Comparison of ENCODE assay signal across 8 cellular contexts in the genomic region with DNA sequence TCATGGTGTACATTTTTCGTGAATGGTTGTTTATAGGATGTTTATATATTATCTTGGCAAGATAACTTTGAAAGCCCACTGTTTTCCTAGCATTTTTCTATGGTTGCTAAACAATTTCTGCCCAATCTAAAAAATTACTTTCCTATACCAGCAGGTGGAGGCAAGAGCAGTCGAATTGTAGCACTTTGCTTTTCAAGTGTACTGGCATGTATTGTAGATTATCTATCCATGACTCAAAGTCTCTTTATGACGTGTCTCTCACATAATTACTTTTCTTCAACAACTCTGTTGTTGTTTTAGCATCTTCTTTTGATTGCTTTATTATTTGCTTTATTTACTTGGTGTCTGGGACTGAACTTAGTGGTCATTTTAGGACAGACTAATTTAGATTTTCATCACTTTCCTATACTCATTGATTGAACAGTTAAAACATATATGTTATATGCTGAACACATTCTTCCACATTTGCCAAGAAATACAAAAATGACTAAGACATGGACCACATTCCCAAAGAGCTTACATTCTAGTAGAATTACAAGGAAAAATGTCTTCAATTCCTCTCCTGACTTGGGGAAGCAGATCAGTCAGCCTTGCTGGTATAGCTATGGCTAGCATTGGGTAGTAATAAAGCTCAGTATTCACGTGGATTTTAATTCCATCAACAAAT. TPM values are rescaled to one million over a fixed set of nuclear protein-coding genes. Genes with fewer than 3 reads are reported as not detected.
A peak's percentile ranks its signal among the peaks of the same experiment; 100 is the strongest.
DNase-seq lines count a peak whose midpoint lies in the region; ATAC-seq, FAIRE-seq and TF ChIP-seq lines count a peak whose summit lies in the region.

No MANE protein-coding gene starts in this region.

- H3K18ac ChIP-seq in mesendoderm (ENCODE audit: low read length) = no peak overlapping the region

- no peak overlapping the region; the same call in 1 of the 2 replicates for H3K27ac ChIP-seq in PC-9
- no peak overlapping the region for H3K27ac ChIP-seq in mesendoderm (ENCODE audit: low read depth, low read length)

- no peak for FAIRE-seq in bronchial epithelial cell (lab: Jason Lieb, UNC)

- ATAC-seq in GM18909 (IDR thresholded peaks at IDR 0.05; ENCODE audit: poor library complexity, unreplicated experiment) = peak; percentile 88
- peak; percentile 81 for ATAC-seq in HG03108 (IDR thresholded peaks at IDR 0.05; ENCODE audit: unreplicated experiment)

- BruUV-seq in PC-9 (replicated peaks; lab: Mats Ljungman, UMichigan) = no TSS peak

- H3K9me2 ChIP-seq in PC-9 (ENCODE audit: insufficient read depth) = no peaks in the 10 kb centered on the region

- POLR2A ChIA-PET in PC-9 (lab: Charles Lee; ENCODE audit: unreplicated experiment) = interaction anchor here (0.6 to 0.7 kb wide), 2 partner anchors 120 kb away, joined by 3 to 6 read pairs; no protein-coding TSS in a partner anchor

- H2BK120ac ChIP-seq in mesendoderm (ENCODE audit: low read depth, low read length) = no peak overlapping the region

- no peaks in the 10 kb centered on the region for H3K9me3 ChIP-seq in PC-9 (ENCODE audit: insufficient read depth, low read depth)

- H3K36me3 ChIP-seq in PC-9 (ENCODE audit: low read depth) = peaks cover 7% of the 10 kb centered on the region; the same call in 1 of the 2 replicates
- no peaks in the 10 kb centered on the region for H3K36me3 ChIP-seq in bronchial epithelial cell (ENCODE audit: control insufficient read depth, insufficient read depth, low read length)
- H3K36me3 ChIP-seq in mesendoderm (ENCODE audit: control insufficient read depth, insufficient read depth, low read length) = no peaks in the 10 kb centered on the region

- H3K4me2 ChIP-seq in PC-9 (no peak overlapping the region), mesendoderm (ENCODE audit: low read length) (no peak overlapping the region)

- no peak overlapping the region for H3K4ac ChIP-seq in mesendoderm (ENCODE audit: low read depth, low read length)

- DNase-seq in DMS53 treated with DMSO at 0.1 percent for 48 hours (lab: John Stamatoyannopoulos, UW; ENCODE audit: unreplicated experiment) (peak; percentile 37), PC-9 (peak; percentile 12 to 62), bronchial epithelial cell (ENCODE audit: low read depth) (peak; percentile 85), mesendoderm (peak; percentile 43), mesenteric fat pad (ENCODE audit: low spot score) (no peak)
- DNase-seq in NK-92 treated with Interleukin-12 subunit alpha and Interleukin-12 subunit beta, amount 100 ng/mL, for 24 hours (lab: John Stamatoyannopoulos, UW) = no peak

- no peak overlapping the region for H3K56ac ChIP-seq in mesendoderm (ENCODE audit: low read length)

- H3K4me3 ChIP-seq in PC-9 (no peak overlapping the region), bronchial epithelial cell (ENCODE audit: low read depth, low read length) (no peak overlapping the region), mesendoderm (ENCODE audit: low read length) (no peak overlapping the region)

- peaks cover 17% of the 10 kb centered on the region for H3K79me1 ChIP-seq in mesendoderm (ENCODE audit: low read length)

- H3K79me2 ChIP-seq in PC-9 (ENCODE audit: low read depth) (peaks cover 36% of the 10 kb centered on the region), mesendoderm (ENCODE audit: control insufficient read depth, insufficient read depth, low read length) (peaks cover 49% of the 10 kb centered on the region)

- H2BK15ac ChIP-seq in mesendoderm (replicated peaks; ENCODE audit: low read depth) = no peak overlapping the region

- H4K20me1 ChIP-seq in PC-9 (ENCODE audit: insufficient read depth) = no peaks in the 10 kb centered on the region

- H2AK5ac ChIP-seq in mesendoderm (ENCODE audit: low read length) = no peak overlapping the region

- no peak overlapping the region for H4K5ac ChIP-seq in mesendoderm (ENCODE audit: low read length)

- no CpG with 5 or more reads among the region's 4 CpGs for WGBS in mesendoderm (ENCODE audit: extremely low coverage, insufficient coverage, low lambda C conversion rate)

- H3K4me1 ChIP-seq in PC-9 (replicated peaks; ENCODE audit: insufficient read depth) (peaks cover 5% of the 10 kb centered on the region), mesendoderm (ENCODE audit: control insufficient read depth, low read depth, low read length) (no peaks in the 10 kb centered on the region)

- H2AFZ ChIP-seq in PC-9 = no peak overlapping the region

- intact Hi-C loops in PC-9 (cut with micrococcal nuclease; ENCODE audit: unreplicated experiment) = loop anchor here (1.0 to 5.0 kb wide), 3 partner anchors 70 to 295 kb away; a partner anchor contains a TSS

- TF ChIP-seq CTCF in PC-9 (conservative IDR thresholded peaks at IDR 0.05) = peak; percentile 86
- peak; percentile 54 for TF ChIP-seq CTCF in bronchial epithelial cell (IDR thresholded peaks at IDR 0.05; ENCODE audit: insufficient read depth, low read length, severe bottlenecking)

- H3F3A ChIP-seq in PC-9 (ENCODE audit: insufficient read depth, low read depth) = no peaks in the 10 kb centered on the region

- H3K23ac ChIP-seq in mesendoderm (ENCODE audit: low read length) = no peak overlapping the region

- CTCF ChIA-PET in PC-9 (lab: Charles Lee) = interaction anchor here (0.6 kb wide), 1 partner anchor 331 kb away, joined by 4 read pairs; no protein-coding TSS in a partner anchor

- no peak overlapping the region for H3K9ac ChIP-seq in mesendoderm (ENCODE audit: low read length)

- no peak overlapping the region for H2BK5ac ChIP-seq in mesendoderm (ENCODE audit: low read length)

- no peak overlapping the region for H4K8ac ChIP-seq in mesendoderm (ENCODE audit: low read depth, low read length)

- H3K27me3 ChIP-seq in PC-9 (ENCODE audit: insufficient read depth, low read depth) (no peaks in the 10 kb centered on the region), bronchial epithelial cell (ENCODE audit: control insufficient read depth, insufficient read depth, low read length) (no peaks in the 10 kb centered on the region), mesendoderm (ENCODE audit: insufficient read depth, low read length, poor library complexity) (no peaks in the 10 kb centered on the region)

RNA-seq across cellular contexts. Expression of a gene that starts 20.7 kb away (rescaled TPM):
- 56.7 and 74.7 TPM in 2 replicates for total RNA-seq in PC-9 (2021)
- total RNA-seq in bronchial epithelial cell = 20.0 and 40.3 TPM in 2 replicates
- 92.6 TPM for polyA plus RNA-seq in mesendoderm (2013, experiment 1 of 2)
- 94.6 TPM for polyA plus RNA-seq in mesendoderm (2013, experiment 2 of 2)
- 31.5 TPM for total RNA-seq in mesenteric fat pad

RNA-seq across cellular contexts. Expression of a gene that starts 20.8 kb away (rescaled TPM):
- total RNA-seq in PC-9 (2021) = 8.8 and 9.8 TPM in 2 replicates
- 12.9 and 22.5 TPM in 2 replicates for total RNA-seq in bronchial epithelial cell
- polyA plus RNA-seq in mesendoderm (2013, experiment 1 of 2) = 7.0 TPM
- 7.5 TPM for polyA plus RNA-seq in mesendoderm (2013, experiment 2 of 2)
- total RNA-seq in mesenteric fat pad = 13.0 TPM

Comparison
In these comparisons a context has a peak if more than half of its experiments do, and no peak if none do; other contexts are left out.
1. DNase-seq: peak in DMS53 treated with DMSO at 0.1 percent for 48 hours (single experiment), PC-9 (2 of 2), bronchial epithelial cell (single experiment) and mesendoderm (single experiment); none in mesenteric fat pad (single experiment) and NK-92 treated with Interleukin-12 subunit alpha and Interleukin-12 subunit beta, amount 100 ng/mL, for 24 hours (single experiment).